8 cellular contexts compared by ENCODE assay signal in genomic region chr10:74825371-74826141, GRCh38. TPM values are rescaled to one million over a fixed set of nuclear protein-coding genes. Genes with fewer than 3 reads are reported as not detected.
DNase-seq lines count a peak whose midpoint lies in the region; ATAC-seq and TF ChIP-seq lines count a peak whose summit lies in the region.

No MANE protein-coding gene starts in this region.

- H3K9me3 Mint-ChIP-seq in activated CD4-positive, alpha-beta memory T cell treated with anti-CD3 and anti-CD28 coated beads, Interleukin-2, amount 10 ng/mL, durations not matched to agents 7 days and 5 days: no peaks in the 10 kb centered on the region

- DNase-seq in AG04449 (ENCODE audit: low read depth, low spot score): no peak
- peak; percentile 58 for DNase-seq in activated CD4-positive, alpha-beta memory T cell treated with anti-CD3 and anti-CD28 coated beads, Interleukin-2, amount 10 ng/mL, durations not matched to agents 7 days and 5 days
- DNase-seq in epithelial cell of esophagus (ENCODE audit: low read depth): no peak
- DNase-seq in suprapubic skin (ENCODE audit: low spot score in 2 of 2): peak in 1 of 2 donors; percentile 78

- H3K27ac ChIP-seq in KOPT-K1 (ENCODE audit: low read depth, low read length, poor library complexity, severe bottlenecking): peak overlapping the region; percentile 92
- peak overlapping the region; percentile 96 for H3K27ac ChIP-seq in suprapubic skin

- H3K4me1 ChIP-seq in mucosa of stomach (ENCODE audit: control insufficient read depth, insufficient read depth, low read length) (peaks cover 52% of the 10 kb centered on the region), suprapubic skin (peaks cover 46% of the 10 kb centered on the region)

- peaks cover 51% of the 10 kb centered on the region for H3K4me1 Mint-ChIP-seq in activated CD4-positive, alpha-beta memory T cell treated with anti-CD3 and anti-CD28 coated beads, Interleukin-2, amount 10 ng/mL, durations not matched to agents 7 days and 5 days

- H3K27me3 ChIP-seq in mucosa of stomach (ENCODE audit: control insufficient read depth, insufficient read depth, low read length) (no peaks in the 10 kb centered on the region), suprapubic skin (no peaks in the 10 kb centered on the region)

- no peak for TF ChIP-seq CTCF in AG04449 (IDR thresholded peaks at IDR 0.05; ENCODE audit: insufficient read depth, low read length, missing control alignments)
- TF ChIP-seq CTCF in epithelial cell of esophagus (IDR thresholded peaks at IDR 0.05; ENCODE audit: insufficient read depth, low read depth, low read length, missing control alignments): no peak
- no peak for TF ChIP-seq CTCF in suprapubic skin (IDR thresholded peaks at IDR 0.05)

- TF ChIP-seq POLR2A in suprapubic skin (IDR thresholded peaks at IDR 0.05): no peak

- H3K27me3 Mint-ChIP-seq in activated CD4-positive, alpha-beta memory T cell treated with anti-CD3 and anti-CD28 coated beads, Interleukin-2, amount 10 ng/mL, durations not matched to agents 7 days and 5 days: no peaks in the 10 kb centered on the region

- ATAC-seq in GM18907 (IDR thresholded peaks at IDR 0.05; ENCODE audit: unreplicated experiment) (peak; percentile 4), GM18858 (IDR thresholded peaks at IDR 0.05; ENCODE audit: unreplicated experiment) (no peak)

- H3K4me3 Mint-ChIP-seq in activated CD4-positive, alpha-beta memory T cell treated with anti-CD3 and anti-CD28 coated beads, Interleukin-2, amount 10 ng/mL, durations not matched to agents 7 days and 5 days: peak overlapping the region; percentile 81

- H3K9me3 ChIP-seq in KOPT-K1 (ENCODE audit: insufficient read depth, low read length, poor library complexity, severe bottlenecking): no peaks in the 10 kb centered on the region
- no peaks in the 10 kb centered on the region for H3K9me3 ChIP-seq in mucosa of stomach (ENCODE audit: control insufficient read depth, low read length)
- no peaks in the 10 kb centered on the region for H3K9me3 ChIP-seq in suprapubic skin

- no peak for TF ChIP-seq EP300 in suprapubic skin (IDR thresholded peaks at IDR 0.05)

- H3K36me3 ChIP-seq in KOPT-K1 (ENCODE audit: insufficient read depth, low read length) (no peaks in the 10 kb centered on the region), mucosa of stomach (ENCODE audit: control insufficient read depth, insufficient read depth, low read length) (no peaks in the 10 kb centered on the region), suprapubic skin (no peaks in the 10 kb centered on the region)

- CTCF ChIA-PET in AG04449 (lab: Yijun Ruan, JAX): interaction anchor here (1.0 to 1.1 kb wide), 2 partner anchors 11 to 582 kb away, joined by 3 read pairs; no protein-coding TSS in a partner anchor
- CTCF ChIA-PET in activated CD4-positive, alpha-beta memory T cell treated with anti-CD3 and anti-CD28 coated beads, Interleukin-2, amount 10 ng/mL, durations not matched to agents 7 days and 5 days (lab: Charles Lee): interaction anchor here (0.6 to 2.6 kb wide), 5 partner anchors 87 to 614 kb away, joined by 3 to 9 read pairs (median 3); no protein-coding TSS in a partner anchor

- peaks cover 5% of the 10 kb centered on the region for H3K36me3 Mint-ChIP-seq in activated CD4-positive, alpha-beta memory T cell treated with anti-CD3 and anti-CD28 coated beads, Interleukin-2, amount 10 ng/mL, durations not matched to agents 7 days and 5 days (ENCODE audit: low read depth)

- POLR2A ChIA-PET in AG04449 (lab: Yijun Ruan, JAX): interaction anchor here (0.6 to 1.1 kb wide), 2 partner anchors 16 to 19 kb away, joined by 3 read pairs; no protein-coding TSS in a partner anchor
- POLR2A ChIA-PET in activated CD4-positive, alpha-beta memory T cell treated with anti-CD3 and anti-CD28 coated beads, Interleukin-2, amount 10 ng/mL, durations not matched to agents 7 days and 5 days (lab: Charles Lee): interaction anchor here (0.7 to 1.6 kb wide), 9 partner anchors 86 to 409 kb away, joined by 3 to 7 read pairs (median 4); partner anchors contain the start of genes COMTD1 and SAMD8

- WGBS in suprapubic skin: 0% methylated on average over 18 of the region's 89 CpGs

- H3K4me3 ChIP-seq in AG04449 (ENCODE audit: low read depth, low read length) (peak overlapping the region; percentile 87), epithelial cell of esophagus (ENCODE audit: low read length) (peak overlapping the region; percentile 77), mucosa of stomach (ENCODE audit: low read length) (peak overlapping the region; percentile 46), suprapubic skin (peak overlapping the region; percentile 70)

- peak overlapping the region; percentile 69 for H3K9ac ChIP-seq in mucosa of stomach (ENCODE audit: low read length)

- H3K27ac Mint-ChIP-seq in activated CD4-positive, alpha-beta memory T cell treated with anti-CD3 and anti-CD28 coated beads, Interleukin-2, amount 10 ng/mL, durations not matched to agents 7 days and 5 days: peak overlapping the region; percentile 94

RNA-seq across cellular contexts. Expression of gene KAT6B, which starts 0.8 kb away (rescaled TPM):
- 10 to 100 TPM; 20.2 to 21.8 TPM for total RNA-seq in activated CD4-positive, alpha-beta memory T cell treated with anti-CD3 and anti-CD28 coated beads, Interleukin-2, amount 10 ng/mL, durations not matched to agents 7 days and 5 days
- total RNA-seq in suprapubic skin: 10 to 100 TPM; 34.2 to 84.2 (median 47.3) TPM
